In the genomic region with DNA sequence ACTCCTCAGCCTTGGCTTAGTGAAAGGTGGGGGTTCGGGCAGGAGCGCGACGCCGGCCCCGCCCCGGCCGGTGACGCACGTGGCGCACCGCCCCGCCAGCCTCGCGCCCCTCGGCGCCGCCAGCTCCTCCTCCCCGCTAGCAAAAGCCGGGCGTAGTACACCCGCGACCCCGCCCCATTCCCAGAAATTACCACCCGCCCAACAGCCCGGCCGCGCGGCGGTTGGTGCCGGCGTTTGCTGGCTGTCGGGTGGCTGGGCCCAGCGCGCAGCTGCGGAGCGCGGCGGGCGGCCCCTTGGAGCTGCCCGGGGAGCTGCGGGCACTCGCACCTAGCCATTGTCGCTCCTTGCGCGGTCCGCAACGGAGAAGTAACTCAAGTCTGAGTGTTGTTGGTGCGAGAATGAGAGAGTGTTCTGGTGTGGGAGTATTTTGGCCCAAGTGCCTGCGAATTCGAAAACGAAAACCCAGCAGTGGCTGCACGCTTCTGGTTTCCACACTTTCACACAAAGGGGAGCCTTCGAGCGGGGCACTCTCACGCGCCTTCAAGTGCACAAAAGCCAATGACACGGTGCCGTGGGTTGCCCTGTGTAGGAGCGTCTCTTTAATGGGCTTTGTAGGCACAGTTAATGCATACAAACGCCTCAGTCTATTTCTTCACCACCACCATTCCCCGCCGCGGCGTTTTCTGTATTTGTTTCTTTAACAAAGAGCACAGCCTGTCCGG, we compare ENCODE assay signal across 8 cellular contexts. TPM values are rescaled to one million over a fixed set of nuclear protein-coding genes. Genes with fewer than 3 reads are reported as not detected.
DNase-seq lines count a peak whose midpoint lies in the region; ATAC-seq, FAIRE-seq and TF ChIP-seq lines count a peak whose summit lies in the region.

No MANE protein-coding gene starts in this region.

- H3K36me3 Mint-ChIP-seq in endothelial cell (ENCODE audit: low read depth, unreplicated experiment), result peaks cover 6% of the 10 kb centered on the region

- no peaks in the 10 kb centered on the region; the same call in 1 of the 2 replicates for H3K27me3 ChIP-seq in HUES6 (ENCODE audit: control insufficient read depth, insufficient read depth, low read length)
- H3K27me3 ChIP-seq in NT2/D1 (ENCODE audit: insufficient read depth, insufficient read length), result no peaks in the 10 kb centered on the region

- H3K4me3 ChIP-seq in HUES6 (ENCODE audit: low read depth, low read length), result peak overlapping the region; percentile 96
- peak overlapping the region; percentile 53 for H3K4me3 ChIP-seq in NT2/D1 (ENCODE audit: insufficient read length, low read depth)

- H3K9me3 ChIP-seq in HUES6 (ENCODE audit: control insufficient read depth, insufficient read depth, low read depth, low read length) (no peaks in the 10 kb centered on the region), NT2/D1 (ENCODE audit: insufficient read depth, low read length) (no peaks in the 10 kb centered on the region)

- H3K4me1 ChIP-seq in HUES6 (ENCODE audit: control insufficient read depth, insufficient read depth, low read length) (peaks cover 20% of the 10 kb centered on the region), NT2/D1 (ENCODE audit: insufficient read depth, insufficient read length) (no peaks in the 10 kb centered on the region)

- H3K27ac Mint-ChIP-seq in endothelial cell (ENCODE audit: unreplicated experiment), result peak overlapping the region; percentile 70

- H3K9ac ChIP-seq in HUES6 (ENCODE audit: low read length) (peak overlapping the region; percentile 90), NT2/D1 (ENCODE audit: insufficient read length, low read depth) (peak overlapping the region; percentile 74)

- peaks cover 9% of the 10 kb centered on the region for H3K27me3 Mint-ChIP-seq in endothelial cell (ENCODE audit: unreplicated experiment)

- no peak for FAIRE-seq in D721Med (lab: Jason Lieb, UNC)

- peak; percentile 41 for DNase-seq in D721Med (ENCODE audit: insufficient read length, low spot score)
- no peak for DNase-seq in NT2/D1 (ENCODE audit: low read depth, low spot score)
- DNase-seq in activated CD8-positive, alpha-beta memory T cell treated with anti-CD3 and anti-CD28 coated beads, Interleukin-2, amount 50 U/mL, for 4 hours, result peak; percentile 90
- DNase-seq in endothelial cell (ENCODE audit: low spot score), result peak; percentile 96
- DNase-seq in middle frontal gyrus (ENCODE audit: extremely low spot score, low spot score), result peak; percentile 74
- DNase-seq in stimulated activated CD8-positive, alpha-beta memory T cell treated with anti-CD3 and anti-CD28 coated beads, Interleukin-2, amount 100 ng/mL, for 1 hour (ENCODE audit: low read depth in 2 of 2), result peak; percentile 80 to 81

- H3K9me3 Mint-ChIP-seq in endothelial cell (ENCODE audit: unreplicated experiment), result no peaks in the 10 kb centered on the region

- H3K27ac ChIP-seq in HUES6 (ENCODE audit: low read depth, low read length), result peak overlapping the region; percentile 81

- no peak for TF ChIP-seq CTCF in D721Med (IDR thresholded peaks at IDR 0.05; ENCODE audit: insufficient read depth, missing control alignments)
- no peak for TF ChIP-seq CTCF in endothelial cell (IDR thresholded peaks at IDR 0.05; ENCODE audit: unreplicated experiment)

- H3K36me3 ChIP-seq in HUES6 (ENCODE audit: control insufficient read depth, insufficient read depth, low read length), result no peaks in the 10 kb centered on the region
- no peaks in the 10 kb centered on the region for H3K36me3 ChIP-seq in NT2/D1 (ENCODE audit: insufficient read depth, insufficient read length, low read length)

- peak; percentile 66 for ATAC-seq in GM21515 (IDR thresholded peaks at IDR 0.05; ENCODE audit: unreplicated experiment)

- H3K4me3 Mint-ChIP-seq in endothelial cell (ENCODE audit: unreplicated experiment), result peak overlapping the region; percentile 90

- H3K4me1 Mint-ChIP-seq in endothelial cell (ENCODE audit: unreplicated experiment), result peaks cover 7% of the 10 kb centered on the region

RNA-seq across cellular contexts. Expression of gene ELF2, which starts 1.0 kb away (rescaled TPM):
- 48.0 TPM for total RNA-seq in endothelial cell (ENCODE audit: unreplicated experiment)
